Comparison of ENCODE assay signal across 15 cellular contexts in the genomic region with DNA sequence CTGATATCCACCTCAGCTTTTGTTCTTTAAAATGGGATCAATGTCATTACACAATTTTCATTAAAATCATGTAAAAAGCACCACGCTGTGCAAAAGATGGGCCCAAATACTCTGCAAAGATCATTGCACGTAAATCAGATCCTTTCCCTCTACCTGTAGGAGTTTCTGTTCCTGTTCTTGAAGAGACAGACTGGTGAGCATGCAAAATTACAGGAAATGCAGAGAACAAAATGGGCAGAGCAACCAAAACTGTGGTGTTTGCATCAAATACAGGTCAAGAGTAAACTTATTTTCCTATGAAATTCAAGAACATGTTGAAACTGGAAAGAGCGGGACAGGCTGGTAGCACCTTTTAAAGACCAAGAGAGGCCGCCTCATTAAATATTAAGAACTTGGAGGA.
A peak's percentile ranks its signal among the peaks of the same experiment; 100 is the strongest.
DNase-seq lines count a peak whose midpoint lies in the region; ATAC-seq, FAIRE-seq and TF ChIP-seq lines count a peak whose summit lies in the region.
"Had no signal": no experiment of that assay in that cellular context is flagged by ENCODE, and none has a peak within 500 bp of the region (broad histone marks: within the 10 kb centered on the region; RNA-seq: fewer than 3 reads in every experiment).

No MANE protein-coding gene starts in this region.

- peak; percentile 20 for DNase-seq in GM12892 (ENCODE audit: insufficient read length)
- DNase-seq in activated CD4-positive, alpha-beta T cell treated with anti-CD3 and anti-CD28 coated beads for 36 hours, result no peak
- DNase-seq in effector CD4-positive, alpha-beta T cell, result no peak
- DNase-seq in activated naive CD4-positive, alpha-beta T cell treated with anti-CD3 and anti-CD28 coated beads, Interleukin-2, amount 50 U/mL, for 16 hours, result no peak
- no peak for DNase-seq in ascending aorta (ENCODE audit: low spot score in 2 of 2)
- DNase-seq: activated CD8-positive, alpha-beta memory T cell treated with anti-CD3 and anti-CD28 coated beads, Interleukin-2, amount 10 ng/mL, durations not matched to agents 7 days and 5 days; anterior cingulate cortex; endodermal cell; hippocampal formation; NCI-H748 treated with DMSO at 0.1 percent for 48 hours; T-helper 1 cell had no signal

- H3K27ac Mint-ChIP-seq in activated CD4-positive, alpha-beta T cell treated with anti-CD3 and anti-CD28 coated beads for 36 hours, result no peak overlapping the region
- H3K27ac Mint-ChIP-seq: activated CD8-positive, alpha-beta memory T cell treated with anti-CD3 and anti-CD28 coated beads, Interleukin-2, amount 10 ng/mL, durations not matched to agents 7 days and 5 days; endodermal cell had no signal

- H3K4me1 Mint-ChIP-seq in activated CD4-positive, alpha-beta T cell treated with anti-CD3 and anti-CD28 coated beads for 36 hours, result no peaks in the 10 kb centered on the region
- H3K4me1 Mint-ChIP-seq: activated CD8-positive, alpha-beta memory T cell treated with anti-CD3 and anti-CD28 coated beads, Interleukin-2, amount 10 ng/mL, durations not matched to agents 7 days and 5 days had no signal

- no peak for TF ChIP-seq CTCF in ascending aorta (IDR thresholded peaks at IDR 0.05)

- no peaks in the 10 kb centered on the region for H3K4me1 ChIP-seq in ascending aorta
- H3K4me1 ChIP-seq: tibial nerve had no signal

- H3K27me3 Mint-ChIP-seq in activated CD4-positive, alpha-beta T cell treated with anti-CD3 and anti-CD28 coated beads for 36 hours, result no peaks in the 10 kb centered on the region
- H3K27me3 Mint-ChIP-seq: activated CD8-positive, alpha-beta memory T cell treated with anti-CD3 and anti-CD28 coated beads, Interleukin-2, amount 10 ng/mL, durations not matched to agents 7 days and 5 days had no signal

- no peak overlapping the region for H3K27ac ChIP-seq in ascending aorta
- H3K27ac ChIP-seq: tibial nerve had no signal

- no peaks in the 10 kb centered on the region for H3K9me3 ChIP-seq in ascending aorta
- H3K9me3 ChIP-seq: tibial nerve had no signal

- ATAC-seq in GM19397 (IDR thresholded peaks at IDR 0.05; ENCODE audit: unreplicated experiment) (peak; percentile 94), HG02798 (IDR thresholded peaks at IDR 0.05; ENCODE audit: poor library complexity, unreplicated experiment) (peak; percentile 91), HG03460 (IDR thresholded peaks at IDR 0.05; ENCODE audit: unreplicated experiment) (peak; percentile 82)
- no peak for ATAC-seq in activated CD4-positive, alpha-beta T cell treated with anti-CD3 and anti-CD28 coated beads for 36 hours
- ATAC-seq: activated CD8-positive, alpha-beta memory T cell treated with anti-CD3 and anti-CD28 coated beads, Interleukin-2, amount 10 ng/mL, durations not matched to agents 7 days and 5 days had no signal

- TF ChIP-seq POLR2A in GM12892 (IDR thresholded peaks at IDR 0.05; ENCODE audit: low read depth, low read length), result no peak

- CTCF ChIA-PET in activated CD4-positive, alpha-beta T cell treated with anti-CD3 and anti-CD28 coated beads for 36 hours (lab: Charles Lee), result no interaction called here

- no peak overlapping the region for H3K4me3 Mint-ChIP-seq in activated CD4-positive, alpha-beta T cell treated with anti-CD3 and anti-CD28 coated beads for 36 hours
- H3K4me3 Mint-ChIP-seq: activated CD8-positive, alpha-beta memory T cell treated with anti-CD3 and anti-CD28 coated beads, Interleukin-2, amount 10 ng/mL, durations not matched to agents 7 days and 5 days; endodermal cell had no signal

- intact Hi-C loops in activated CD4-positive, alpha-beta T cell treated with anti-CD3 and anti-CD28 coated beads for 36 hours (cut with DNase I, micrococcal nuclease), result no loop called here
- intact Hi-C loops in ascending aorta (cut with DNase I), result loop anchor here (5.0 kb wide), 1 partner anchor 76 kb away; no protein-coding TSS in a partner anchor

- H3K27me3 ChIP-seq in ascending aorta, result no peaks in the 10 kb centered on the region
- H3K27me3 ChIP-seq: tibial nerve had no signal

- POLR2A ChIA-PET in activated CD4-positive, alpha-beta T cell treated with anti-CD3 and anti-CD28 coated beads for 36 hours (lab: Charles Lee), result no interaction called here

- no peaks in the 10 kb centered on the region for H3K9me3 Mint-ChIP-seq in activated CD4-positive, alpha-beta T cell treated with anti-CD3 and anti-CD28 coated beads for 36 hours (ENCODE audit: low read depth)

- peak; percentile 77 for FAIRE-seq in GM12892 (lab: Jason Lieb, UNC)

- H3K36me3 Mint-ChIP-seq in activated CD4-positive, alpha-beta T cell treated with anti-CD3 and anti-CD28 coated beads for 36 hours (ENCODE audit: low read depth), result no peaks in the 10 kb centered on the region
- H3K36me3 Mint-ChIP-seq: activated CD8-positive, alpha-beta memory T cell treated with anti-CD3 and anti-CD28 coated beads, Interleukin-2, amount 10 ng/mL, durations not matched to agents 7 days and 5 days had no signal

- no peak overlapping the region for H3K4me3 ChIP-seq in ascending aorta
- H3K4me3 ChIP-seq: tibial nerve had no signal

- no peaks in the 10 kb centered on the region for H3K36me3 ChIP-seq in ascending aorta
- H3K36me3 ChIP-seq: tibial nerve had no signal
